8 cellular contexts compared by ENCODE assay signal in the genomic region with DNA sequence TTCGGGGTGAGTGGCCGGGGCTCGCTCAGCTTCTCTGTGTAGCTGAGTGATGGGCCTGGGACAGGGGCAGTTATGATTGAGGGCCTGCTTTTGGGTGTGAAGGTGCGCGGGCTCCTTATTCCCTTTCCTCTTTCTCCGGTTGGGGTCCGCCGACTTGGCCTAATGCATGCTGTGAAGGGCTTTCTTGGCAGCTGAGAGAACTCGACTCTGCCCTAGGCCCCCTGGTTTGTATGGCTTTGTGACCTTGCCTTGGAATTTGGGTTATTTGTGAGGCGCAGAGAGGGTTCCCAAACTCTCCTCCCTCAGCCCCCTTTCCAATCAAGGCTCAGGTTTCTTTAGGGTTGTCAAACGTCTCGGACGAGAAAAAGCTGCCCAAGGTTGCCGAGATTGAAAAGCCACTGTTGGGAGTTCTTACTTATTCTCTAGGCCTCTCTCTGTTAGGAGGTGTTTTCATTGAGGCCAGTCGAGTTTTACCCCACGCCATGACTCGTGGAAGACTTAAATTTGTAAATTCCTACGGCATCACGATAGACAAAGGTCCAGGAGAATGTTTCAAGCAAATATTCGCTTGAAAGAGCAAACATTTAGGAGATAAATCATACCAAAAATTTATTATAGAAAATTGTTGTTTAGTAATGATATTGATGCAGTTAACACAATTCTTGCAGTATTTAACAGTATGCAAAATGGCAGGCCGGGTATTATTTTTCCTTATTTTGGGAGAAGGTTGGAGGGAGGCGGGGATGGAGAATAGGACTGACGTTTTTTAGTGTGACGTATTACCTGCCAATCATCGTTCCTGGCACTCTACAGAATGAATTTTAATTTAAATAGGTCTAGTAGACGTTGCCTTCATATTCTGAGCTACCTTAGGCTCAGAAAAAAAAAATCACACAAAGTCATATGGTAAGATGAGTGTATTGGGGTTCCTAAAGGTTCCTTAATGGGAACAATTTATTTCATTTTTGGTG. TPM values are rescaled to one million over a fixed set of nuclear protein-coding genes. Genes with fewer than 3 reads are reported as not detected.
DNase-seq lines count a peak whose midpoint lies in the region; ATAC-seq and TF ChIP-seq lines count a peak whose summit lies in the region.

No MANE protein-coding gene starts in this region.

- CTCF ChIA-PET in T-cell (lab: Charles Lee) = interaction anchor here in 1 of 2 donors (1.3 to 1.5 kb wide), 2 partner anchors 8 to 10 kb away, joined by 4 read pairs; no protein-coding TSS in a partner anchor

- peak overlapping the region; percentile 93 to 97 for H3K27ac Mint-ChIP-seq in T-cell

- DNase-seq in ACHN (peak; percentile 8), T-cell (peak in 1 of 34 experiments; percentile 5), fibroblast of peridontal ligament (ENCODE audit: extremely low read depth) (peak; percentile 63), omental fat pad (ENCODE audit: low spot score) (no peak), UCSD-AML1 (lab: John Stamatoyannopoulos, UW; ENCODE audit: unreplicated experiment) (no peak), NCI-H2081 (lab: John Stamatoyannopoulos, UW) (no peak)

- no peak for TF ChIP-seq CTCF in omental fat pad (IDR thresholded peaks at IDR 0.05)

- POLR2A ChIA-PET in T-cell (lab: Charles Lee) = interaction anchor here (0.5 to 0.9 kb wide), 6 partner anchors 63 to 474 kb away, joined by 3 to 4 read pairs (median 3); no protein-coding TSS in a partner anchor

- in situ Hi-C loops in ACHN (cut with HindIII; ENCODE audit: low pct_ligation_motif_present, low pct_unique_long_range_greater_than_20kb, low sequenced_read_pairs) = no loop called here

- H3K4me1 Mint-ChIP-seq in T-cell = peaks cover 51 to 81% (median 55%) of the 10 kb centered on the region in 3 donors

- H3K9me3 Mint-ChIP-seq in T-cell = no peaks in the 10 kb centered on the region

- ATAC-seq in GM18517 (IDR thresholded peaks at IDR 0.05; ENCODE audit: unreplicated experiment) = peak; percentile 34
- peak; percentile 23 for ATAC-seq in HG03060 (IDR thresholded peaks at IDR 0.05; ENCODE audit: low read depth, unreplicated experiment)
- ATAC-seq in T-cell (replicated peaks in 1 of 4) = peak in 3 of 4 experiments; percentile 11 to 15 (median 14)
- ATAC-seq in omental fat pad (ENCODE audit: low FRiP score) = peak; percentile 29

- H3K36me3 Mint-ChIP-seq in T-cell = peaks cover 14% of the 10 kb centered on the region

- H3K4me3 Mint-ChIP-seq in T-cell = peak overlapping the region; percentile 94 to 97 (median 96)

- H3K27me3 Mint-ChIP-seq in T-cell = no peaks in the 10 kb centered on the region

RNA-seq across cellular contexts. Expression of gene PDHX, which starts 0.7 kb away (rescaled TPM):
- 10 to 100 TPM; 21.7 to 36.4 (median 26.1) TPM for total RNA-seq in T-cell
- 10 to 100 TPM; 20.0 to 56.0 (median 45.3) TPM for total RNA-seq in omental fat pad

RNA-seq across cellular contexts. Expression of gene APIP, which starts 0.9 kb away (rescaled TPM):
- total RNA-seq in T-cell = 10 to 100 TPM in 4 of 5 donors, 1 to 10 TPM in 1; 9.4 to 15.7 (median 15.6) TPM
- 10 to 100 TPM; 23.0 to 56.2 (median 28.3) TPM for total RNA-seq in omental fat pad

Comparison
In these comparisons a context has a peak if more than half of its experiments do, and no peak if none do; other contexts are left out.
1. DNase-seq: peak in ACHN (single experiment) and fibroblast of peridontal ligament (single experiment); none in omental fat pad (single experiment), UCSD-AML1 (single experiment) and NCI-H2081 (0 of 2).
2. Peak in every context shown above with its lines, with median percentiles within 50 percentile points of each other: ATAC-seq.